1 cellular context compared by ENCODE assay signal in genomic region chr3:32781969-32782270, GRCh38.
A peak's percentile ranks its signal among the peaks of the same experiment; 100 is the strongest.
TF ChIP-seq lines count a peak whose summit lies in the region.
"Not testable (repeated sequence)": the region's sequence is repeated elsewhere in the genome, so short reads cannot be mapped to it uniquely, and the experiment has no call there.

No MANE protein-coding gene starts in this region.

TF ChIP-seq in HepG2, 621 proteins besides CTCF, POLR2A, EP300 and RAD21:
- TF ChIP-seq KLF12 (CRISPR knock-in tag; IDR thresholded peaks at IDR 0.05; ENCODE audit: borderline replicate concordance) (0 out of 2 replicates have a peak, but pooled peaks have one; percentile 6), FOXP1 (IDR thresholded peaks at IDR 0.05) (0 out of 2 replicates have a peak, but pooled peaks have one; percentile 7)
- TF ChIP-seq FOXP1 (CRISPR knock-in tag; IDR thresholded peaks at IDR 0.05) = not testable (repeated sequence)
